In the genomic region with DNA sequence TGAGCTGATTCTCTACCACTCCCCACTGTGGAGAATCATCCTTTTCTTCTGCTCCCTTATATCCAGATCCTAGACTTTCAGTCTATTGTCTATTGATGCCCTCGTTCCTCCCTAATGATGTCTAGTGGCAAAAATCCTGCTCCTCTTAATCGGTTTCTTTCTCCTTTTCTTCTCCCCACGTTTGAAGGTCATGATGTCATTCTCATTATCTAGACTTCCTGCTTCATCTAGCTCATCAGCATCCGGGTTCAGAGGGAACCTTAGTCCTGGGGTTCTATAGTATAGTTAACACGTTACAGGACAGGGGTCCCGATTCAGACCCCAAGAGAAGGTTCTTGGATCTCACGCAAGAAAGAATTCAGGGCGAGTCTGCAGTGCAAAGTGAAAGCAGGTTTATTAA, we compare ENCODE assay signal across 2 cellular contexts.
TF ChIP-seq lines count a peak whose summit lies in the region.

No MANE protein-coding gene starts in this region.

TF ChIP-seq in HEK293, 187 proteins besides CTCF, POLR2A, EP300 and RAD21:
- TF ChIP-seq ZNF624 (tag by site-specific recombination; IDR thresholded peaks at IDR 0.05) (no peak), ZNF404 (tag by site-specific recombination; IDR thresholded peaks at IDR 0.05) (no peak), ZNF184 (tag by site-specific recombination; IDR thresholded peaks at IDR 0.05) (no peak), ZBTB17 (tag by site-specific recombination; IDR thresholded peaks at IDR 0.05) (0 out of 2 replicates have a peak, but pooled peaks have one; percentile 25), RBAK (tag by site-specific recombination; IDR thresholded peaks at IDR 0.05) (no peak)
- TF ChIP-seq, protein P1, sequence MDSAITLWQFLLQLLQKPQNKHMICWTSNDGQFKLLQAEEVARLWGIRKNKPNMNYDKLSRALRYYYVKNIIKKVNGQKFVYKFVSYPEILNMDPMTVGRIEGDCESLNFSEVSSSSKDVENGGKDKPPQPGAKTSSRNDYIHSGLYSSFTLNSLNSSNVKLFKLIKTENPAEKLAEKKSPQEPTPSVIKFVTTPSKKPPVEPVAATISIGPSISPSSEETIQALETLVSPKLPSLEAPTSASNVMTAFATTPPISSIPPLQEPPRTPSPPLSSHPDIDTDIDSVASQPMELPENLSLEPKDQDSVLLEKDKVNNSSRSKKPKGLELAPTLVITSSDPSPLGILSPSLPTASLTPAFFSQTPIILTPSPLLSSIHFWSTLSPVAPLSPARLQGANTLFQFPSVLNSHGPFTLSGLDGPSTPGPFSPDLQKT (IDR thresholded peaks at IDR 0.05; ENCODE audit: borderline replicate concordance, low read depth, low read length) = no peak

TF ChIP-seq in GM12878, 131 proteins besides CTCF, POLR2A, EP300 and RAD21:
- TF ChIP-seq NFYA (IDR thresholded peaks at IDR 0.05; ENCODE audit: borderline replicate concordance, low read depth, low read length) (no peak), ATF7 (IDR thresholded peaks at IDR 0.05; ENCODE audit: low read depth) (0 out of 2 replicates have a peak, but pooled peaks have one; percentile 14), TARDBP (IDR thresholded peaks at IDR 0.05; ENCODE audit: borderline replicate concordance) (no peak)
